Comparison of ENCODE assay signal across 8 cellular contexts in the genomic region with DNA sequence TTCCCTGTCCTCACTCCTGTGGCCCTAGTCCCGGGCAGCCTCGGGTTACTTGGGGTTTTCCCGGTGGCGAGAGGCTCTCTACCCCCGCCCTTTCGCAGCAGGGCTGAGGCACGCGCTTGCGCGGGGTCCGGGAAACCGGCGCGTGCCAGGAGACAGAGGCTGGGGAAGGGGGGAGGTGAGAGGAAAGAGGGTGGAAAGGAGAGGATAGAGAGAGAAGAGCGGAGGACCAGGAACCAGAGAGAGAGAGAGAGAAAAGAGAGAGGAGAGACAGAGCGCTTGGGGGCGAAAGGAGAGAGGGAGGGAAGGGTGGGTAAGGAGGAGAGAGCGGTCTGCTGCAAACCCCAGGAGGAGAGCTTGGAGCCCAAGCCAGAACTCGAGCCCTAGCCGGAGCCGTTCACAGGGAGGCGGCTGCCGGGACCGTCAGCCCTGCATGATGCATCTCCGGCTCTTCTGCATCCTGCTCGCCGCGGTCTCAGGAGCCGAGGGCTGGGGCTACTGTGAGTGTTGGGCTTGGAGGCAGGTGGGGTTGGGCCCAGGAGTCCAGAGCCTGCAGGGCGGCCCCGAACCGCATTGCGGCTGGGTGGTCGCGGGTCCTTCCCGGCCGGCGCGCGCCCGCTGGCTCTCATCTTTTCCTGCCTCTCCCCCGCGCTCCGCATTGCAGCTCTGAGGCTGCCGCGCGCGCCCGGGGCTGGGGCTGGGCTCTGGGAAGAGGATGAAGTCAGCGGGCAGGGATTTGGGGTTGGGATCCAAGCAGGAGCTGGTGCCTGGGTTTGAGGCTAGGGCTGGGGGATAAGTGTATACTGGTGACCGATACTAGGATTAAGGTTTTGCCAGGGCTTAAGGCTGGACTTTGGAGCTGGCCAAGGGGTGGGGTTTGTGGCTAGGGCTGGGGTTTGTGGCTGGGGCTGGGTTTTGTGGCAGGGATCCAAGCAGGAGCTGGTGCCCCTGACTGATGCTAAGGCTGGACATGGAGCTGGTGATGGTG. TPM values are rescaled to one million over a fixed set of nuclear protein-coding genes. Genes with fewer than 3 reads are reported as not detected.
DNase-seq lines count a peak whose midpoint lies in the region; ATAC-seq and TF ChIP-seq lines count a peak whose summit lies in the region.

A gene (plus strand): TSS at position 132 of the 985 bp plus-strand sequence. CDS start 299 bp downstream, at position 431.

- H3K4me2 ChIP-seq in neural progenitor cell: peak within 1 kb of the TSS; percentile 83

- no peaks in the 10 kb centered on the region for H3K9me3 Mint-ChIP-seq in activated T-cell treated with anti-CD3 and anti-CD28 coated beads, Interleukin-2, amount 50 U/mL, for 72 hours
- H3K9me3 Mint-ChIP-seq in neural progenitor cell: no peaks in the 10 kb centered on the region

- H3K4me1 ChIP-seq in neural progenitor cell: peaks cover 28% of the 10 kb centered on the region

- H3K4me1 Mint-ChIP-seq in activated T-cell treated with anti-CD3 and anti-CD28 coated beads, Interleukin-2, amount 50 U/mL, for 72 hours (ENCODE audit: low read depth): peaks cover 51% of the 10 kb centered on the region
- peaks cover 41% of the 10 kb centered on the region for H3K4me1 Mint-ChIP-seq in neural progenitor cell

- peak within 1 kb of the TSS; percentile 75 for H2AFZ ChIP-seq in neural progenitor cell (replicated peaks)

- no peaks in the 10 kb centered on the region for H3K79me2 ChIP-seq in neural progenitor cell (ENCODE audit: low read depth)

- H4K20me1 ChIP-seq in neural progenitor cell (ENCODE audit: low read depth): peaks cover 7% of the 10 kb centered on the region

- H3K27me3 Mint-ChIP-seq in activated T-cell treated with anti-CD3 and anti-CD28 coated beads, Interleukin-2, amount 50 U/mL, for 72 hours (ENCODE audit: low read depth): peaks cover 57% of the 10 kb centered on the region
- peaks cover 5% of the 10 kb centered on the region for H3K27me3 Mint-ChIP-seq in neural progenitor cell (ENCODE audit: insufficient read depth, low read depth)

- H3K27ac Mint-ChIP-seq in activated T-cell treated with anti-CD3 and anti-CD28 coated beads, Interleukin-2, amount 50 U/mL, for 72 hours: peak within 1 kb of the TSS; percentile 55
- H3K27ac Mint-ChIP-seq in neural progenitor cell: peak within 1 kb of the TSS; percentile 30

- peak within 1 kb of the TSS; percentile 84 to 86 for H3K4me3 Mint-ChIP-seq in activated T-cell treated with anti-CD3 and anti-CD28 coated beads, Interleukin-2, amount 50 U/mL, for 72 hours
- H3K4me3 Mint-ChIP-seq in neural progenitor cell: peak within 1 kb of the TSS; percentile 90

- H3K36me3 ChIP-seq in neural progenitor cell: no peaks in the 10 kb centered on the region

- H3K36me3 Mint-ChIP-seq in activated T-cell treated with anti-CD3 and anti-CD28 coated beads, Interleukin-2, amount 50 U/mL, for 72 hours (ENCODE audit: insufficient read depth in 2 of 2): no peaks in the 10 kb centered on the region
- peaks cover 10% of the 10 kb centered on the region for H3K36me3 Mint-ChIP-seq in neural progenitor cell

- DNase-seq in activated gamma-delta T cell treated with Interleukin-2 at 50 U/mL for 16 hours (peak; percentile 30), activated gamma-delta T cell (lab: John Stamatoyannopoulos, UW) (no peak), NCI-H2107 (lab: John Stamatoyannopoulos, UW) (peak; percentile 30), fibroblast of the conjunctiva (ENCODE audit: low read depth) (peak; percentile 46), neural progenitor cell (ENCODE audit: low spot score) (peak; percentile 89), mucosa of gallbladder (ENCODE audit: low spot score) (no peak), germinal center (ENCODE audit: low spot score) (no peak)
- peak; percentile 50 to 54 for DNase-seq in activated T-cell treated with anti-CD3 and anti-CD28 coated beads, Interleukin-2, amount 50 U/mL, for 72 hours

- H3K9me3 ChIP-seq in neural progenitor cell (ENCODE audit: low read depth): no peaks in the 10 kb centered on the region

- peak within 1 kb of the TSS; percentile 68 for H3K4me3 ChIP-seq in neural progenitor cell

- peaks cover 62% of the 10 kb centered on the region for H3F3A ChIP-seq in neural progenitor cell (ENCODE audit: low read depth)

- ATAC-seq in activated T-cell treated with anti-CD3 and anti-CD28 coated beads, Interleukin-2, amount 50 U/mL, for 72 hours (replicated peaks in 1 of 2): peak in 1 of 2 donors; percentile 21

- H3K27ac ChIP-seq in neural progenitor cell: no peak within 1 kb of the TSS

- TF ChIP-seq CTCF in neural progenitor cell (IDR thresholded peaks at IDR 0.05): no peak

- H3K27me3 ChIP-seq in neural progenitor cell: peaks cover 17% of the 10 kb centered on the region

- no peak within 1 kb of the TSS for H3K9ac ChIP-seq in neural progenitor cell

RNA-seq across cellular contexts. Expression of the gene that starts here (rescaled TPM):
- 1 to 10 TPM in 1 of 2 donors, under 1 TPM in 1; 0.53 to 1.3 TPM for total RNA-seq in activated T-cell treated with anti-CD3 and anti-CD28 coated beads, Interleukin-2, amount 50 U/mL, for 72 hours
- total RNA-seq in neural progenitor cell (ENCODE audit: low replicate concordance) (15.1 and 29.7 TPM in 2 replicates), mucosa of gallbladder (8.1 TPM)

Comparison
In these comparisons a context has a peak if more than half of its experiments do, and no peak if none do; other contexts are left out.
1. DNase-seq: peak in activated gamma-delta T cell treated with Interleukin-2 at 50 U/mL for 16 hours (single experiment), NCI-H2107 (single experiment), activated T-cell treated with anti-CD3 and anti-CD28 coated beads, Interleukin-2, amount 50 U/mL, for 72 hours (2 of 2), fibroblast of the conjunctiva (single experiment) and neural progenitor cell (single experiment); none in activated gamma-delta T cell (single experiment), mucosa of gallbladder (single experiment) and germinal center (single experiment).